19 cellular contexts compared by ENCODE assay signal in the genomic region with DNA sequence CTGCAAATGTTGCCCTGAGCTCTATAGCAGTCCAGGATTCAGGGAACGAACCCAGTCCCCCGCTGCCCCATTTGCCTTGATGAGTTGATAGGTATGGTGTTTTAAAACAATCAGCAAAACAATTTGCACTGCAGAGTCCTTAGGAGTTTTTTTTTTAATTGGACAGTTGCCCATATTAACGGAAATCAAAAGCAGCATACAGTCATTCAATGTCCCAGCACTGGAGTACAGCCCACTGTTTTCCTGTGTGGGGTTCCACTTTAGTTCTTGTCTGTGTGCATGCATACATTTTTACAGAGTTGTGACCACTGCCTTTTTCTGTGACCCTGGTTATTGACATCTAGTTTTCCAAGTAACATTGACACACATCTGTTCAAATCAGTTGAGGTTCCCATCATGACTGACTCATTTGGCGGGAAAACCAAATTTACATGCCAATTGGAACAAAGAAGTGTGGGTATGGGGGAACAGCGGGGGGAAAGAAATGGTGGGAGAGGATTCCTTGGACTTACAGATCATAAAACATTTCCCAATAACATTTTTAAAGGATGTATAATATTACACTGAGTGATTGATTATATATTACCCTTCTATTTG.
DNase-seq lines count a peak whose midpoint lies in the region; ATAC-seq and TF ChIP-seq lines count a peak whose summit lies in the region.
"Had no signal": no experiment of that assay in that cellular context is flagged by ENCODE, and none has a peak within 500 bp of the region (broad histone marks: within the 10 kb centered on the region; RNA-seq: fewer than 3 reads in every experiment).

No MANE protein-coding gene starts in this region.

- no peak for TF ChIP-seq CTCF in heart right ventricle (IDR thresholded peaks at IDR 0.05)
- no peak for TF ChIP-seq CTCF in RWPE2 (IDR thresholded peaks at IDR 0.05; ENCODE audit: poor library complexity, severe bottlenecking)
- TF ChIP-seq CTCF in foreskin keratinocyte (conservative IDR thresholded peaks at IDR 0.05), result no peak
- no peak for TF ChIP-seq CTCF in suprapubic skin (IDR thresholded peaks at IDR 0.05)

- no peaks in the 10 kb centered on the region for H3K9me3 ChIP-seq in heart right ventricle
- no peaks in the 10 kb centered on the region for H3K9me3 ChIP-seq in RWPE2 (ENCODE audit: severe bottlenecking)
- no peaks in the 10 kb centered on the region for H3K9me3 ChIP-seq in suprapubic skin
- H3K9me3 ChIP-seq: esophagus squamous epithelium had no signal

- no peak for TF ChIP-seq EP300 in suprapubic skin (IDR thresholded peaks at IDR 0.05)

- H3K27ac ChIP-seq in heart right ventricle, result no peak overlapping the region
- H3K27ac ChIP-seq in RWPE2 (ENCODE audit: poor library complexity, severe bottlenecking), result peak overlapping the region; percentile 88
- H3K27ac ChIP-seq in foreskin keratinocyte, result no peak overlapping the region
- no peak overlapping the region for H3K27ac ChIP-seq in suprapubic skin
- H3K27ac ChIP-seq: brain microvascular endothelial cell, esophagus squamous epithelium had no signal

- intact Hi-C loops in heart right ventricle (cut with DNase I) (no loop called here), Right ventricle myocardium superior (cut with DNase I) (no loop called here)

- ATAC-seq in heart right ventricle (peak in 5 of 8 donors; percentile 34 to 74 (median 56)), Right ventricle myocardium superior (ENCODE audit: poor library complexity) (no peak), RWPE2 (ENCODE audit: low read depth) (peak; percentile 36), foreskin keratinocyte (peak; percentile 18), HG02588 (IDR thresholded peaks at IDR 0.05; ENCODE audit: unreplicated experiment) (no peak)
- ATAC-seq: activated CD8-positive, alpha-beta T cell treated with anti-CD3 and anti-CD28 coated beads, Interleukin-2, amount 10 ng/mL, durations not matched to agents 7 days and 5 days; effector memory CD8-positive, alpha-beta T cell had no signal

- H3K36me3 ChIP-seq in heart right ventricle, result no peaks in the 10 kb centered on the region
- peaks cover 38% of the 10 kb centered on the region for H3K36me3 ChIP-seq in RWPE2 (ENCODE audit: low read depth)
- H3K36me3 ChIP-seq in suprapubic skin, result no peaks in the 10 kb centered on the region
- H3K36me3 ChIP-seq: brain microvascular endothelial cell, esophagus squamous epithelium had no signal

- WGBS in heart right ventricle, 2 donors, result 63 to 65% methylated on average over 5 of the region's 5 CpGs
- 58% methylated on average over 5 of the region's 5 CpGs for WGBS in suprapubic skin

- H3K27me3 ChIP-seq in heart right ventricle, result peaks cover 0 to 53% (median 17%) of the 10 kb centered on the region in 7 donors
- H3K27me3 ChIP-seq in RWPE2 (ENCODE audit: insufficient read depth, poor library complexity, severe bottlenecking), result no peaks in the 10 kb centered on the region
- H3K27me3 ChIP-seq in foreskin keratinocyte, result no peaks in the 10 kb centered on the region
- peaks cover 44% of the 10 kb centered on the region for H3K27me3 ChIP-seq in suprapubic skin
- H3K27me3 ChIP-seq: brain microvascular endothelial cell had no signal

- H3K4me1 ChIP-seq in heart right ventricle, result peaks cover 0 to 42% (median 0%) of the 10 kb centered on the region in 9 donors
- peaks cover 22% of the 10 kb centered on the region for H3K4me1 ChIP-seq in RWPE2 (ENCODE audit: insufficient read depth, poor library complexity, severe bottlenecking)
- peaks cover 5% of the 10 kb centered on the region for H3K4me1 ChIP-seq in foreskin keratinocyte
- H3K4me1 ChIP-seq in suprapubic skin, result peaks cover 7% of the 10 kb centered on the region

- no peak for TF ChIP-seq POLR2A in suprapubic skin (IDR thresholded peaks at IDR 0.05)

- DNase-seq in heart right ventricle, result no peak
- DNase-seq in Right ventricle myocardium superior, result no peak
- no peak for DNase-seq in RWPE2 (ENCODE audit: low spot score)
- DNase-seq in foreskin keratinocyte, result peak; percentile 42 to 74
- no peak for DNase-seq in suprapubic skin (ENCODE audit: low spot score in 2 of 2)
- DNase-seq in nucleus accumbens (lab: John Stamatoyannopoulos, UW), result no peak
- DNase-seq in NOMO-1 treated with dmso at 0.1 percent for 144 hours (lab: John Stamatoyannopoulos, UW; ENCODE audit: unreplicated experiment), result no peak
- DNase-seq: activated CD4-positive, CD25-positive, alpha-beta regulatory T cell treated with anti-CD3 and anti-CD28 coated beads, Interleukin-2, amount 50 U/mL, for 72 hours; activated T-cell treated with anti-CD3 and anti-CD28 coated beads, Interleukin-2, amount 50 U/mL, for 1 hour; brain microvascular endothelial cell; C1 segment of cervical spinal cord; effector memory CD8-positive, alpha-beta T cell; esophagus squamous epithelium; left cardiac atrium; NCI-H1930; NK-92 treated with Interleukin-12 subunit alpha and Interleukin-12 subunit beta, amount 100 ng/mL, for 24 hours; stimulated activated CD8-positive, alpha-beta memory T cell treated with anti-CD3 and anti-CD28 coated beads, Interleukin-4, amount 100 ng/mL, for 48 hours had no signal

- H3K4me3 ChIP-seq in heart right ventricle, result no peak overlapping the region
- no peak overlapping the region for H3K4me3 ChIP-seq in RWPE2 (ENCODE audit: severe bottlenecking)
- H3K4me3 ChIP-seq in suprapubic skin, result no peak overlapping the region
- H3K4me3 ChIP-seq: esophagus squamous epithelium had no signal

Comparison
In these comparisons a context has a peak if more than half of its experiments do, and no peak if none do; other contexts are left out.
1. ATAC-seq: peak in heart right ventricle (5 of 8), RWPE2 (single experiment) and foreskin keratinocyte (single experiment); none in Right ventricle myocardium superior (single experiment) and HG02588 (single experiment).
2. DNase-seq: peak in foreskin keratinocyte (2 of 2); none in heart right ventricle (0 of 2), Right ventricle myocardium superior (single experiment), RWPE2 (single experiment), suprapubic skin (0 of 2), nucleus accumbens (0 of 56) and NOMO-1 treated with dmso at 0.1 percent for 144 hours (single experiment).